ENCODE assay signal across 26 cellular contexts in genomic region chr11:7306900-7307299, GRCh38.
"Had no signal": no experiment of that assay in that cellular context is flagged by ENCODE, and none has a peak within 500 bp of the region (broad histone marks: within the 10 kb centered on the region; RNA-seq: fewer than 3 reads in every experiment).

No MANE protein-coding gene starts in this region.

- H3K4me1 ChIP-seq: left ventricle myocardium inferior, prostate gland, stomach, testis, thyroid gland, transverse colon, upper lobe of left lung, vagina had no signal

- H3K27ac ChIP-seq: left ventricle myocardium inferior, ovary, prostate gland, skin epidermis, stomach, testis, thyroid gland, transverse colon, upper lobe of left lung, vagina had no signal

- H3K9me3 ChIP-seq: left ventricle myocardium inferior, ovary, prostate gland, stomach, testis, thyroid gland, transverse colon, upper lobe of left lung, vagina had no signal

- DNase-seq: immature natural killer cell; kidney; left colon; left ventricle myocardium inferior; mesendoderm; naive thymus-derived CD4-positive, alpha-beta T cell; ovary; retina; stimulated activated CD4-positive, alpha-beta T cell treated with anti-CD3 and anti-CD28 coated beads, Interleukin-12 subunit alpha, Interleukin-12 subunit beta, amount 100 ng/mL, for 4 hours; stimulated activated CD4-positive, alpha-beta T cell treated with anti-CD3 and anti-CD28 coated beads, Interleukin-15, amount 100 ng/mL, for 24 hours; stimulated activated CD4-positive, alpha-beta T cell treated with anti-CD3 and anti-CD28 coated beads, Interleukin-2, amount 100 ng/mL, for 24 hours; stimulated activated CD4-positive, alpha-beta T cell treated with anti-CD3 and anti-CD28 coated beads, Interleukin-4, amount 100 ng/mL, for 1 hour; stimulated activated naive B cell treated with anti-CD40 and anti-IgM and Interleukin-4, amounts not matched to agents 10 μg/mL and 1 μg/mL and 100 μg/mL, for 72 hours; stimulated activated naive CD8-positive, alpha-beta T cell treated with anti-CD3 and anti-CD28 coated beads, Interleukin-15, Interleukin-2, amounts not matched to agents 100 U/mL and 50 U/mL, for 24 hours; stomach; testis; thyroid gland; transverse colon; upper lobe of left lung had no signal

- H3K36me3 ChIP-seq: left ventricle myocardium inferior, ovary, prostate gland, stomach, thyroid gland, transverse colon, upper lobe of left lung, vagina had no signal

- H3K27me3 ChIP-seq: ovary, stomach, testis, thyroid gland, transverse colon, upper lobe of left lung, vagina had no signal

- H3K4me3 ChIP-seq: left ventricle myocardium inferior, lung, ovary, prostate gland, skin epidermis, stomach, testis, thyroid gland, transverse colon, upper lobe of left lung, vagina had no signal

- ATAC-seq: left colon; naive thymus-derived CD4-positive, alpha-beta T cell; natural killer cell treated with Interleukin-12 subunit alpha and Interleukin-12 subunit beta and Interleukin-15 and Interleukin-18, amount 100 ng/mL, for 72 hours; right cardiac atrium; sciatic nerve; stimulated activated naive B cell treated with anti-CD40 and anti-IgM and Interleukin-4, amounts not matched to agents 10 μg/mL and 1 μg/mL and 100 μg/mL, for 72 hours; stimulated activated naive CD8-positive, alpha-beta T cell treated with anti-CD3 and anti-CD28 coated beads, Interleukin-15, Interleukin-2, amounts not matched to agents 100 U/mL and 50 U/mL, for 24 hours had no signal
